10 cellular contexts compared by ENCODE assay signal in genomic region chr4:147096667-147097604, GRCh38.
DNase-seq lines count a peak whose midpoint lies in the region; ATAC-seq lines count a peak whose summit lies in the region.
"Had no signal": no experiment of that assay in that cellular context is flagged by ENCODE, and none has a peak within 500 bp of the region (broad histone marks: within the 10 kb centered on the region; RNA-seq: fewer than 3 reads in every experiment).

No MANE protein-coding gene starts in this region.

- WGBS in aorta, 2 donors = 17 to 20% methylated on average over 6 of the region's 6 CpGs

- H3K4me3 Mint-ChIP-seq in activated CD4-positive, alpha-beta memory T cell treated with anti-CD3 and anti-CD28 coated beads, Interleukin-2, amount 10 ng/mL, durations not matched to agents 7 days and 5 days = no peak overlapping the region
- H3K4me3 Mint-ChIP-seq: T-helper 1 cell treated with Interleukin-12 subunit alpha and Interleukin-12 subunit beta and Interleukin-4 antibody, amounts not matched to agents 30 μg/mL and 1 μg/mL, for 36 hours had no signal

- no peaks in the 10 kb centered on the region for H3K36me3 Mint-ChIP-seq in activated CD4-positive, alpha-beta memory T cell treated with anti-CD3 and anti-CD28 coated beads, Interleukin-2, amount 10 ng/mL, durations not matched to agents 7 days and 5 days (ENCODE audit: low read depth)

- CTCF ChIA-PET in activated CD4-positive, alpha-beta memory T cell treated with anti-CD3 and anti-CD28 coated beads, Interleukin-2, amount 10 ng/mL, durations not matched to agents 7 days and 5 days (lab: Charles Lee) = interaction anchor here (0.6 to 3.1 kb wide), 25 partner anchors 10 to 1141 kb away, joined by 3 to 30 read pairs (median 4); no protein-coding TSS in a partner anchor

- H3K4me1 Mint-ChIP-seq in activated CD4-positive, alpha-beta memory T cell treated with anti-CD3 and anti-CD28 coated beads, Interleukin-2, amount 10 ng/mL, durations not matched to agents 7 days and 5 days = no peaks in the 10 kb centered on the region

- H3K9me3 Mint-ChIP-seq in activated CD4-positive, alpha-beta memory T cell treated with anti-CD3 and anti-CD28 coated beads, Interleukin-2, amount 10 ng/mL, durations not matched to agents 7 days and 5 days = no peaks in the 10 kb centered on the region
- H3K9me3 Mint-ChIP-seq: T-helper 1 cell treated with Interleukin-12 subunit alpha and Interleukin-12 subunit beta and Interleukin-4 antibody, amounts not matched to agents 30 μg/mL and 1 μg/mL, for 36 hours had no signal

- no peak overlapping the region for H3K4me3 ChIP-seq in aorta (ENCODE audit: low read length in 2 of 2)
- H3K4me3 ChIP-seq: skin epidermis had no signal

- DNase-seq in DMS153 treated with DMSO at 0.1 percent for 48 hours (lab: John Stamatoyannopoulos, UW; ENCODE audit: unreplicated experiment) (peak; percentile 21), NCI-H1417 treated with DMSO at 0.1 percent for 48 hours (lab: John Stamatoyannopoulos, UW) (peak; percentile 13), T47D (ENCODE audit: low read depth in 1 of 2, low spot score in 1 of 2) (peak; percentile 4 to 54), left colon (no peak), aorta (no peak)
- no peak for DNase-seq in activated CD4-positive, alpha-beta memory T cell treated with anti-CD3 and anti-CD28 coated beads, Interleukin-2, amount 10 ng/mL, durations not matched to agents 7 days and 5 days

- no peaks in the 10 kb centered on the region for H3K36me3 ChIP-seq in aorta (ENCODE audit: control insufficient read depth in 1 of 2, insufficient read depth in 2 of 2, low read length in 1 of 2)

- no peaks in the 10 kb centered on the region for H3K27me3 ChIP-seq in aorta (ENCODE audit: control insufficient read depth in 1 of 2, insufficient read depth in 2 of 2, low read length in 1 of 2)

- no peaks in the 10 kb centered on the region for H3K9me3 ChIP-seq in aorta (ENCODE audit: control insufficient read depth, low read length)

- in situ Hi-C loops in T47D (cut with HindIII; ENCODE audit: low pct_unique_long_range_greater_than_20kb, low sequenced_read_pairs) = no loop called here

- peaks cover 0 to 2% of the 10 kb centered on the region in 2 donors for H3K4me1 ChIP-seq in aorta (ENCODE audit: control insufficient read depth in 1 of 2, insufficient read depth in 2 of 2, low read length in 2 of 2)

- ATAC-seq in GM21515 (IDR thresholded peaks at IDR 0.05; ENCODE audit: unreplicated experiment) = peak; percentile 78
- peak; percentile 38 for ATAC-seq in left colon
- peak; percentile 76 for ATAC-seq in aorta (ENCODE audit: low FRiP score)
- no peak for ATAC-seq in GM21737 (IDR thresholded peaks at IDR 0.05; ENCODE audit: unreplicated experiment)

- intact Hi-C loops in left colon (cut with DNase I, micrococcal nuclease) = loop anchor here in 1 of 2 donors (10.0 kb wide), 1 partner anchor 752 kb away; no protein-coding TSS in a partner anchor
- intact Hi-C loops in aorta (cut with DNase I) = loop anchor here (2.0 to 10.0 kb wide), 4 partner anchors 78 to 755 kb away; partner anchors contain the start of gene TTC29 (in 1 of the 2)

- no peak overlapping the region for H3K27ac ChIP-seq in aorta (ENCODE audit: low read depth in 1 of 2, low read length in 2 of 2)
- H3K27ac ChIP-seq: skin epidermis had no signal

- peaks cover 10% of the 10 kb centered on the region for H3K27me3 Mint-ChIP-seq in activated CD4-positive, alpha-beta memory T cell treated with anti-CD3 and anti-CD28 coated beads, Interleukin-2, amount 10 ng/mL, durations not matched to agents 7 days and 5 days

- POLR2A ChIA-PET in activated CD4-positive, alpha-beta memory T cell treated with anti-CD3 and anti-CD28 coated beads, Interleukin-2, amount 10 ng/mL, durations not matched to agents 7 days and 5 days (lab: Charles Lee) = interaction anchor here (0.6 kb wide), 1 partner anchor 725 kb away, joined by 3 read pairs; no protein-coding TSS in a partner anchor

- H3K27ac Mint-ChIP-seq in activated CD4-positive, alpha-beta memory T cell treated with anti-CD3 and anti-CD28 coated beads, Interleukin-2, amount 10 ng/mL, durations not matched to agents 7 days and 5 days = no peak overlapping the region
- H3K27ac Mint-ChIP-seq: T-helper 1 cell treated with Interleukin-12 subunit alpha and Interleukin-12 subunit beta and Interleukin-4 antibody, amounts not matched to agents 30 μg/mL and 1 μg/mL, for 36 hours had no signal

Comparison
In these comparisons a context has a peak if more than half of its experiments do, and no peak if none do; other contexts are left out.
1. DNase-seq: peak in DMS153 treated with DMSO at 0.1 percent for 48 hours (single experiment), NCI-H1417 treated with DMSO at 0.1 percent for 48 hours (single experiment) and T47D (2 of 2); none in left colon (0 of 2), aorta (0 of 2) and activated CD4-positive, alpha-beta memory T cell treated with anti-CD3 and anti-CD28 coated beads, Interleukin-2, amount 10 ng/mL, durations not matched to agents 7 days and 5 days (single experiment).